27 cellular contexts compared by ENCODE assay signal in genomic region chr14:90773196-90773486, GRCh38.
"Had no signal": no experiment of that assay in that cellular context is flagged by ENCODE, and none has a peak within 500 bp of the region (broad histone marks: within the 10 kb centered on the region; RNA-seq: fewer than 3 reads in every experiment).

No MANE protein-coding gene starts in this region.

- H3K27ac Mint-ChIP-seq: activated B cell treated with CpG ODN at 0.5 μM for 24 hours; activated CD4-positive, alpha-beta T cell treated with anti-CD3 and anti-CD28 coated beads for 36 hours; activated CD8-positive, alpha-beta memory T cell treated with anti-CD3 and anti-CD28 coated beads, Interleukin-2, amount 10 ng/mL, durations not matched to agents 7 days and 5 days; activated CD8-positive, alpha-beta T cell treated with anti-CD3 and anti-CD28 coated beads, Interleukin-2, amount 10 ng/mL, durations not matched to agents 7 days and 5 days; activated naive CD4-positive, alpha-beta T cell treated with anti-CD3 and anti-CD28 coated beads, Interleukin-2, amount 50 U/mL, for 24 hours; activated naive CD8-positive, alpha-beta T cell treated with anti-CD3 and anti-CD28 coated beads, Interleukin-2, amount 50 U/mL, for 24 hours; activated T-helper 2 cell treated with anti-CD3 and anti-CD28 coated beads, Interferon-gamma antibody, Interleukin-2, Interleukin-4, amounts not matched to agents 10 μg/mL and 5 μg/mL and 100 μg/mL, durations not matched to agents 14 hours and 24 hours and 36 hours; nephron progenitor cell; stimulated activated memory B cell treated with anti-CD40 and anti-IgM and Interleukin-4, amounts not matched to agents 10 μg/mL and 1 μg/mL and 100 μg/mL, for 72 hours; stimulated activated naive CD8-positive, alpha-beta T cell treated with anti-CD3 and anti-CD28 coated beads, Interleukin-15, amount 100 ng/mL, for 72 hours had no signal

- H3K36me3 Mint-ChIP-seq: activated CD8-positive, alpha-beta memory T cell treated with anti-CD3 and anti-CD28 coated beads, Interleukin-2, amount 10 ng/mL, durations not matched to agents 7 days and 5 days; activated naive CD4-positive, alpha-beta T cell treated with anti-CD3 and anti-CD28 coated beads, Interleukin-2, amount 50 U/mL, for 24 hours had no signal

- ATAC-seq: activated CD4-positive, alpha-beta T cell treated with anti-CD3 and anti-CD28 coated beads for 36 hours; activated CD8-positive, alpha-beta memory T cell treated with anti-CD3 and anti-CD28 coated beads, Interleukin-2, amount 10 ng/mL, durations not matched to agents 7 days and 5 days; activated CD8-positive, alpha-beta T cell treated with anti-CD3 and anti-CD28 coated beads, Interleukin-2, amount 10 ng/mL, durations not matched to agents 7 days and 5 days; activated naive CD8-positive, alpha-beta T cell treated with anti-CD3 and anti-CD28 coated beads, Interleukin-2, amount 50 U/mL, for 24 hours; esophagus mucosa; left lung; psoas muscle; stimulated activated memory B cell treated with anti-CD40 and anti-IgM and Interleukin-4, amounts not matched to agents 10 μg/mL and 1 μg/mL and 100 μg/mL, for 72 hours; stimulated activated naive CD8-positive, alpha-beta T cell treated with anti-CD3 and anti-CD28 coated beads, Interleukin-15, amount 100 ng/mL, for 72 hours had no signal

- DNase-seq: activated B cell treated with CpG ODN at 0.5 μM for 24 hours; activated CD4-positive, alpha-beta T cell treated with anti-CD3 and anti-CD28 coated beads for 36 hours; activated CD8-positive, alpha-beta memory T cell treated with anti-CD3 and anti-CD28 coated beads, Interleukin-2, amount 10 ng/mL, durations not matched to agents 7 days and 5 days; activated CD8-positive, alpha-beta T cell treated with anti-CD3 and anti-CD28 coated beads, Interleukin-2, amount 10 ng/mL, durations not matched to agents 7 days and 5 days; activated naive CD8-positive, alpha-beta T cell treated with anti-CD3 and anti-CD28 coated beads, Interleukin-2, amount 50 U/mL, for 24 hours; activated T-cell treated with anti-CD3 and anti-CD28 coated beads, Interleukin-2, amount 50 U/mL, for 48 hours; amygdala; cerebellar nuclear complex; foreskin fibroblast; heart right ventricle; left lung; naive B cell; nephron progenitor cell; ovary; psoas muscle; stimulated activated CD4-positive, alpha-beta T cell treated with anti-CD3 and anti-CD28 coated beads, Interleukin-1b, Interleukin-23, amount 100 ng/mL, for 48 hours; stimulated activated CD4-positive, alpha-beta T cell treated with anti-CD3 and anti-CD28 coated beads, Interleukin-4, amount 100 ng/mL, for 4 hours; stimulated activated CD8-positive, alpha-beta memory T cell treated with anti-CD3 and anti-CD28 coated beads, Interleukin-4, amount 100 ng/mL, for 48 hours; stimulated activated naive CD8-positive, alpha-beta T cell treated with anti-CD3 and anti-CD28 coated beads, Interleukin-15, amount 100 ng/mL, for 72 hours; T-helper 2 cell had no signal

- H3K4me3 Mint-ChIP-seq: activated B cell treated with CpG ODN at 0.5 μM for 24 hours; activated CD4-positive, alpha-beta T cell treated with anti-CD3 and anti-CD28 coated beads for 36 hours; activated CD8-positive, alpha-beta memory T cell treated with anti-CD3 and anti-CD28 coated beads, Interleukin-2, amount 10 ng/mL, durations not matched to agents 7 days and 5 days; activated CD8-positive, alpha-beta T cell treated with anti-CD3 and anti-CD28 coated beads, Interleukin-2, amount 10 ng/mL, durations not matched to agents 7 days and 5 days; activated naive CD4-positive, alpha-beta T cell treated with anti-CD3 and anti-CD28 coated beads, Interleukin-2, amount 50 U/mL, for 24 hours; activated naive CD8-positive, alpha-beta T cell treated with anti-CD3 and anti-CD28 coated beads, Interleukin-2, amount 50 U/mL, for 24 hours; naive B cell; nephron progenitor cell; stimulated activated memory B cell treated with anti-CD40 and anti-IgM and Interleukin-4, amounts not matched to agents 10 μg/mL and 1 μg/mL and 100 μg/mL, for 72 hours; stimulated activated naive CD8-positive, alpha-beta T cell treated with anti-CD3 and anti-CD28 coated beads, Interleukin-15, amount 100 ng/mL, for 72 hours had no signal

- H3K27ac ChIP-seq: coronary artery, left lung, ovary, psoas muscle, suprapubic skin, tibial nerve had no signal

- H3K4me1 Mint-ChIP-seq: activated B cell treated with CpG ODN at 0.5 μM for 24 hours; activated CD4-positive, alpha-beta T cell treated with anti-CD3 and anti-CD28 coated beads for 36 hours; activated CD8-positive, alpha-beta memory T cell treated with anti-CD3 and anti-CD28 coated beads, Interleukin-2, amount 10 ng/mL, durations not matched to agents 7 days and 5 days; activated naive CD4-positive, alpha-beta T cell treated with anti-CD3 and anti-CD28 coated beads, Interleukin-2, amount 50 U/mL, for 24 hours; activated naive CD8-positive, alpha-beta T cell treated with anti-CD3 and anti-CD28 coated beads, Interleukin-2, amount 50 U/mL, for 24 hours; naive B cell; nephron progenitor cell; stimulated activated memory B cell treated with anti-CD40 and anti-IgM and Interleukin-4, amounts not matched to agents 10 μg/mL and 1 μg/mL and 100 μg/mL, for 72 hours; stimulated activated naive CD8-positive, alpha-beta T cell treated with anti-CD3 and anti-CD28 coated beads, Interleukin-15, amount 100 ng/mL, for 72 hours had no signal

- H3K27me3 Mint-ChIP-seq: activated B cell treated with CpG ODN at 0.5 μM for 24 hours; activated CD4-positive, alpha-beta T cell treated with anti-CD3 and anti-CD28 coated beads for 36 hours; activated naive CD8-positive, alpha-beta T cell treated with anti-CD3 and anti-CD28 coated beads, Interleukin-2, amount 50 U/mL, for 24 hours; naive B cell; stimulated activated memory B cell treated with anti-CD40 and anti-IgM and Interleukin-4, amounts not matched to agents 10 μg/mL and 1 μg/mL and 100 μg/mL, for 72 hours; stimulated activated naive CD8-positive, alpha-beta T cell treated with anti-CD3 and anti-CD28 coated beads, Interleukin-15, amount 100 ng/mL, for 72 hours had no signal
